ENCODE assay signal across 1 cellular context in the genomic region with DNA sequence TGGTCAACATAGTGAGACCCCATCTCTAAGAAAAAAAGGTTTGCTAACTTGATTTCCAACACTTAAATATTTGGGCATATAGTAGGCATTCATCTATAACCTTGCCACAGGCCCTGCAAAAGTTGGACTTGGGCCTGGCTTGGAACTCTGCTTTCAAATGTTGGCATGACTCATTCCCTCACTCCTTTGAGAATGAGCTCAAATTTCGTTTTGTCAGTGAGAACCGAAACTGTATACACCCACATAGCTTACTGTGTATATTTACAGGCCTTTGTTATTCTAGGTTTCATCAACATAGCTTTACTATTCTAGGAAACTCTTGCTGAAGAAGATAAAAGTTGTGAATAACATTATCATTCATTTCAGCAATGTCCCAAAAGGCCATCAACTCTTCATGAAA.
A peak's percentile ranks its signal among the peaks of the same experiment; 100 is the strongest.
TF ChIP-seq lines count a peak whose summit lies in the region.

No MANE protein-coding gene starts in this region.

TF ChIP-seq in GM12878, 131 proteins besides CTCF, POLR2A, EP300 and RAD21 (continued from another document and continues in another):
- TF ChIP-seq, protein P1, sequence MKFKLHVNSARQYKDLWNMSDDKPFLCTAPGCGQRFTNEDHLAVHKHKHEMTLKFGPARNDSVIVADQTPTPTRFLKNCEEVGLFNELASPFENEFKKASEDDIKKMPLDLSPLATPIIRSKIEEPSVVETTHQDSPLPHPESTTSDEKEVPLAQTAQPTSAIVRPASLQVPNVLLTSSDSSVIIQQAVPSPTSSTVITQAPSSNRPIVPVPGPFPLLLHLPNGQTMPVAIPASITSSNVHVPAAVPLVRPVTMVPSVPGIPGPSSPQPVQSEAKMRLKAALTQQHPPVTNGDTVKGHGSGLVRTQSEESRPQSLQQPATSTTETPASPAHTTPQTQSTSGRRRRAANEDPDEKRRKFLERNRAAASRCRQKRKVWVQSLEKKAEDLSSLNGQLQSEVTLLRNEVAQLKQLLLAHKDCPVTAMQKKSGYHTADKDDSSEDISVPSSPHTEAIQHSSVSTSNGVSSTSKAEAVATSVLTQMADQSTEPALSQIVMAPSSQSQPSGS (IDR thresholded peaks at IDR 0.05; ENCODE audit: low read length): peak; percentile 84
- no peak for TF ChIP-seq NFYA (IDR thresholded peaks at IDR 0.05; ENCODE audit: borderline replicate concordance, low read depth, low read length)
- TF ChIP-seq, protein P2, sequence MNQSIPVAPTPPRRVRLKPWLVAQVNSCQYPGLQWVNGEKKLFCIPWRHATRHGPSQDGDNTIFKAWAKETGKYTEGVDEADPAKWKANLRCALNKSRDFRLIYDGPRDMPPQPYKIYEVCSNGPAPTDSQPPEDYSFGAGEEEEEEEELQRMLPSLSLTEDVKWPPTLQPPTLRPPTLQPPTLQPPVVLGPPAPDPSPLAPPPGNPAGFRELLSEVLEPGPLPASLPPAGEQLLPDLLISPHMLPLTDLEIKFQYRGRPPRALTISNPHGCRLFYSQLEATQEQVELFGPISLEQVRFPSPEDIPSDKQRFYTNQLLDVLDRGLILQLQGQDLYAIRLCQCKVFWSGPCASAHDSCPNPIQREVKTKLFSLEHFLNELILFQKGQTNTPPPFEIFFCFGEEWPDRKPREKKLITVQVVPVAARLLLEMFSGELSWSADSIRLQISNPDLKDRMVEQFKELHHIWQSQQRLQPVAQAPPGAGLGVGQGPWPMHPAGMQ (IDR thresholded peaks at IDR 0.05; ENCODE audit: borderline replicate concordance): no peak
- TF ChIP-seq, protein P3, sequence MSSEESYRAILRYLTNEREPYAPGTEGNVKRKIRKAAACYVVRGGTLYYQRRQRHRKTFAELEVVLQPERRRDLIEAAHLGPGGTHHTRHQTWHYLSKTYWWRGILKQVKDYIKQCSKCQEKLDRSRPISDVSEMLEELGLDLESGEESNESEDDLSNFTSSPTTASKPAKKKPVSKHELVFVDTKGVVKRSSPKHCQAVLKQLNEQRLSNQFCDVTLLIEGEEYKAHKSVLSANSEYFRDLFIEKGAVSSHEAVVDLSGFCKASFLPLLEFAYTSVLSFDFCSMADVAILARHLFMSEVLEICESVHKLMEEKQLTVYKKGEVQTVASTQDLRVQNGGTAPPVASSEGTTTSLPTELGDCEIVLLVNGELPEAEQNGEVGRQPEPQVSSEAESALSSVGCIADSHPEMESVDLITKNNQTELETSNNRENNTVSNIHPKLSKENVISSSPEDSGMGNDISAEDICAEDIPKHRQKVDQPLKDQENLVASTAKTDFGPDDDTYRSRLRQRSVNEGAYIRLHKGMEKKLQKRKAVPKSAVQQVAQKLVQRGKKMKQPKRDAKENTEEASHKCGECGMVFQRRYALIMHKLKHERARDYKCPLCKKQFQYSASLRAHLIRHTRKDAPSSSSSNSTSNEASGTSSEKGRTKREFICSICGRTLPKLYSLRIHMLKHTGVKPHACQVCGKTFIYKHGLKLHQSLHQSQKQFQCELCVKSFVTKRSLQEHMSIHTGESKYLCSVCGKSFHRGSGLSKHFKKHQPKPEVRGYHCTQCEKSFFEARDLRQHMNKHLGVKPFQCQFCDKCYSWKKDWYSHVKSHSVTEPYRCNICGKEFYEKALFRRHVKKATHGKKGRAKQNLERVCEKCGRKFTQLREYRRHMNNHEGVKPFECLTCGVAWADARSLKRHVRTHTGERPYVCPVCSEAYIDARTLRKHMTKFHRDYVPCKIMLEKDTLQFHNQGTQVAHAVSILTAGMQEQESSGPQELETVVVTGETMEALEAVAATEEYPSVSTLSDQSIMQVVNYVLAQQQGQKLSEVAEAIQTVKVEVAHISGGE (CRISPR knock-in tag; IDR thresholded peaks at IDR 0.05): no peak
- TF ChIP-seq, protein P4, sequence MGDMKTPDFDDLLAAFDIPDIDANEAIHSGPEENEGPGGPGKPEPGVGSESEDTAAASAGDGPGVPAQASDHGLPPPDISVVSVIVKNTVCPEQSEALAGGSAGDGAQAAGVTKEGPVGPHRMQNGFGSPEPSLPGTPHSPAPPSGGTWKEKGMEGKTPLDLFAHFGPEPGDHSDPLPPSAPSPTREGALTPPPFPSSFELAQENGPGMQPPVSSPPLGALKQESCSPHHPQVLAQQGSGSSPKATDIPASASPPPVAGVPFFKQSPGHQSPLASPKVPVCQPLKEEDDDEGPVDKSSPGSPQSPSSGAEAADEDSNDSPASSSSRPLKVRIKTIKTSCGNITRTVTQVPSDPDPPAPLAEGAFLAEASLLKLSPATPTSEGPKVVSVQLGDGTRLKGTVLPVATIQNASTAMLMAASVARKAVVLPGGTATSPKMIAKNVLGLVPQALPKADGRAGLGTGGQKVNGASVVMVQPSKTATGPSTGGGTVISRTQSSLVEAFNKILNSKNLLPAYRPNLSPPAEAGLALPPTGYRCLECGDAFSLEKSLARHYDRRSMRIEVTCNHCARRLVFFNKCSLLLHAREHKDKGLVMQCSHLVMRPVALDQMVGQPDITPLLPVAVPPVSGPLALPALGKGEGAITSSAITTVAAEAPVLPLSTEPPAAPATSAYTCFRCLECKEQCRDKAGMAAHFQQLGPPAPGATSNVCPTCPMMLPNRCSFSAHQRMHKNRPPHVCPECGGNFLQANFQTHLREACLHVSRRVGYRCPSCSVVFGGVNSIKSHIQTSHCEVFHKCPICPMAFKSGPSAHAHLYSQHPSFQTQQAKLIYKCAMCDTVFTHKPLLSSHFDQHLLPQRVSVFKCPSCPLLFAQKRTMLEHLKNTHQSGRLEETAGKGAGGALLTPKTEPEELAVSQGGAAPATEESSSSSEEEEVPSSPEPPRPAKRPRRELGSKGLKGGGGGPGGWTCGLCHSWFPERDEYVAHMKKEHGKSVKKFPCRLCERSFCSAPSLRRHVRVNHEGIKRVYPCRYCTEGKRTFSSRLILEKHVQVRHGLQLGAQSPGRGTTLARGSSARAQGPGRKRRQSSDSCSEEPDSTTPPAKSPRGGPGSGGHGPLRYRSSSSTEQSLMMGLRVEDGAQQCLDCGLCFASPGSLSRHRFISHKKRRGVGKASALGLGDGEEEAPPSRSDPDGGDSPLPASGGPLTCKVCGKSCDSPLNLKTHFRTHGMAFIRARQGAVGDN (IDR thresholded peaks at IDR 0.05): no peak; the same call in 1 of the 2 replicates
- TF ChIP-seq RAD51 (IDR thresholded peaks at IDR 0.05): no peak
- TF ChIP-seq TCF12 (IDR thresholded peaks at IDR 0.05; ENCODE audit: low read depth, low read length): 0 out of 2 replicates have a peak, but pooled peaks have one; percentile 16
- peak; percentile 82 to 85 for TF ChIP-seq IKZF2 (IDR thresholded peaks at IDR 0.05)
- TF ChIP-seq SIX5 (IDR thresholded peaks at IDR 0.05; ENCODE audit: low read depth, low read length, severe bottlenecking): no peak
- peak; percentile 77 for TF ChIP-seq JUNB (IDR thresholded peaks at IDR 0.05)
- TF ChIP-seq EZH2 (IDR thresholded peaks at IDR 0.05; ENCODE audit: borderline replicate concordance, control insufficient read depth, low read depth, low read length): no peak
- TF ChIP-seq NR2F1 (conservative IDR thresholded peaks at IDR 0.05): 0 out of 2 replicates have a peak, but pooled peaks have one; percentile 33
- TF ChIP-seq BCL11A (IDR thresholded peaks at IDR 0.05; ENCODE audit: low read depth, low read length): peak; percentile 63; the same call in 1 of the 2 replicates
- TF ChIP-seq MEF2A (IDR thresholded peaks at IDR 0.05; ENCODE audit: insufficient read depth, low read depth, low read length): peak; percentile 93
- 0 out of 2 replicates have a peak, but pooled peaks have one; percentile 58 for TF ChIP-seq WRNIP1 (IDR thresholded peaks at IDR 0.05; ENCODE audit: borderline replicate concordance, low read depth, low read length)
- TF ChIP-seq KLF5 (IDR thresholded peaks at IDR 0.05; ENCODE audit: partially characterized antibody): no peak
- TF ChIP-seq ZNF24 (IDR thresholded peaks at IDR 0.05): peak; percentile 61; the same call in 1 of the 2 replicates
- TF ChIP-seq RUNX3 (IDR thresholded peaks at IDR 0.05; ENCODE audit: low read length): peak; percentile 66
- TF ChIP-seq YBX1 (IDR thresholded peaks at IDR 0.05): no peak
- TF ChIP-seq MXI1 (IDR thresholded peaks at IDR 0.05; ENCODE audit: low read depth, low read length): no peak
- TF ChIP-seq EGR1 (IDR thresholded peaks at IDR 0.05; ENCODE audit: borderline replicate concordance in 1 of 2, low read depth in 2 of 2, low read length in 2 of 2): peak in 1 of 2 experiments; percentile 26; a peak in 1 of 3 replicates
- TF ChIP-seq NBN (IDR thresholded peaks at IDR 0.05): no peak
- TF ChIP-seq STAT3 (IDR thresholded peaks at IDR 0.05; ENCODE audit: low read depth, low read length): no peak
- TF ChIP-seq ZZZ3 (IDR thresholded peaks at IDR 0.05; ENCODE audit: control insufficient read depth, insufficient read length, low read depth): no peak
- TF ChIP-seq SUPT20H (IDR thresholded peaks at IDR 0.05; ENCODE audit: borderline replicate concordance, control insufficient read depth, low read depth, low read length): no peak
- peak; percentile 60; the same call in 1 of the 2 replicates for TF ChIP-seq TBL1XR1 (IDR thresholded peaks at IDR 0.05; ENCODE audit: low read depth, low read length)
- TF ChIP-seq RB1 (IDR thresholded peaks at IDR 0.05; ENCODE audit: borderline replicate concordance): no peak
- TF ChIP-seq, protein P5, sequence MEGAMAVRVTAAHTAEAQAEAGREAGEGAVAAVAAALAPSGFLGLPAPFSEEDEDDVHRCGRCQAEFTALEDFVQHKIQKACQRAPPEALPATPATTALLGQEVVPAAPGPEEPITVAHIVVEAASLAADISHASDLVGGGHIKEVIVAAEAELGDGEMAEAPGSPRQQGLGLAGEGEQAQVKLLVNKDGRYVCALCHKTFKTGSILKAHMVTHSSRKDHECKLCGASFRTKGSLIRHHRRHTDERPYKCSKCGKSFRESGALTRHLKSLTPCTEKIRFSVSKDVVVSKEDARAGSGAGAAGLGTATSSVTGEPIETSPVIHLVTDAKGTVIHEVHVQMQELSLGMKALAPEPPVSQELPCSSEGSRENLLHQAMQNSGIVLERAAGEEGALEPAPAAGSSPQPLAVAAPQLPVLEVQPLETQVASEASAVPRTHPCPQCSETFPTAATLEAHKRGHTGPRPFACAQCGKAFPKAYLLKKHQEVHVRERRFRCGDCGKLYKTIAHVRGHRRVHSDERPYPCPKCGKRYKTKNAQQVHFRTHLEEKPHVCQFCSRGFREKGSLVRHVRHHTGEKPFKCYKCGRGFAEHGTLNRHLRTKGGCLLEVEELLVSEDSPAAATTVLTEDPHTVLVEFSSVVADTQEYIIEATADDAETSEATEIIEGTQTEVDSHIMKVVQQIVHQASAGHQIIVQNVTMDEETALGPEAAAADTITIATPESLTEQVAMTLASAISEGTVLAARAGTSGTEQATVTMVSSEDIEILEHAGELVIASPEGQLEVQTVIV (IDR thresholded peaks at IDR 0.05; ENCODE audit: borderline replicate concordance, partially characterized antibody): no peak
- peak; percentile 71 for TF ChIP-seq IKZF1 (conservative IDR thresholded peaks at IDR 0.05)
- no peak for TF ChIP-seq TCF3 (IDR thresholded peaks at IDR 0.05; ENCODE audit: borderline replicate concordance, insufficient read depth, low read depth, low read length)
- no peak for TF ChIP-seq RBBP5 (conservative IDR thresholded peaks at IDR 0.05)
- TF ChIP-seq, protein P6, sequence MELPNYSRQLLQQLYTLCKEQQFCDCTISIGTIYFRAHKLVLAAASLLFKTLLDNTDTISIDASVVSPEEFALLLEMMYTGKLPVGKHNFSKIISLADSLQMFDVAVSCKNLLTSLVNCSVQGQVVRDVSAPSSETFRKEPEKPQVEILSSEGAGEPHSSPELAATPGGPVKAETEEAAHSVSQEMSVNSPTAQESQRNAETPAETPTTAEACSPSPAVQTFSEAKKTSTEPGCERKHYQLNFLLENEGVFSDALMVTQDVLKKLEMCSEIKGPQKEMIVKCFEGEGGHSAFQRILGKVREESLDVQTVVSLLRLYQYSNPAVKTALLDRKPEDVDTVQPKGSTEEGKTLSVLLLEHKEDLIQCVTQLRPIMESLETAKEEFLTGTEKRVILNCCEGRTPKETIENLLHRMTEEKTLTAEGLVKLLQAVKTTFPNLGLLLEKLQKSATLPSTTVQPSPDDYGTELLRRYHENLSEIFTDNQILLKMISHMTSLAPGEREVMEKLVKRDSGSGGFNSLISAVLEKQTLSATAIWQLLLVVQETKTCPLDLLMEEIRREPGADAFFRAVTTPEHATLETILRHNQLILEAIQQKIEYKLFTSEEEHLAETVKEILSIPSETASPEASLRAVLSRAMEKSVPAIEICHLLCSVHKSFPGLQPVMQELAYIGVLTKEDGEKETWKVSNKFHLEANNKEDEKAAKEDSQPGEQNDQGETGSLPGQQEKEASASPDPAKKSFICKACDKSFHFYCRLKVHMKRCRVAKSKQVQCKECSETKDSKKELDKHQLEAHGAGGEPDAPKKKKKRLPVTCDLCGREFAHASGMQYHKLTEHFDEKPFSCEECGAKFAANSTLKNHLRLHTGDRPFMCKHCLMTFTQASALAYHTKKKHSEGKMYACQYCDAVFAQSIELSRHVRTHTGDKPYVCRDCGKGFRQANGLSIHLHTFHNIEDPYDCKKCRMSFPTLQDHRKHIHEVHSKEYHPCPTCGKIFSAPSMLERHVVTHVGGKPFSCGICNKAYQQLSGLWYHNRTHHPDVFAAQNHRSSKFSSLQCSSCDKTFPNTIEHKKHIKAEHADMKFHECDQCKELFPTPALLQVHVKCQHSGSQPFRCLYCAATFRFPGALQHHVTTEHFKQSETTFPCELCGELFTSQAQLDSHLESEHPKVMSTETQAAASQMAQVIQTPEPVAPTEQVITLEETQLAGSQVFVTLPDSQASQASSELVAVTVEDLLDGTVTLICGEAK (IDR thresholded peaks at IDR 0.05; ENCODE audit: borderline replicate concordance): no peak
- 0 out of 2 replicates have a peak, but pooled peaks have one; percentile 10 for TF ChIP-seq PAX5 (IDR thresholded peaks at IDR 0.05; ENCODE audit: borderline replicate concordance, low read depth, low read length)
- TF ChIP-seq, protein P7, sequence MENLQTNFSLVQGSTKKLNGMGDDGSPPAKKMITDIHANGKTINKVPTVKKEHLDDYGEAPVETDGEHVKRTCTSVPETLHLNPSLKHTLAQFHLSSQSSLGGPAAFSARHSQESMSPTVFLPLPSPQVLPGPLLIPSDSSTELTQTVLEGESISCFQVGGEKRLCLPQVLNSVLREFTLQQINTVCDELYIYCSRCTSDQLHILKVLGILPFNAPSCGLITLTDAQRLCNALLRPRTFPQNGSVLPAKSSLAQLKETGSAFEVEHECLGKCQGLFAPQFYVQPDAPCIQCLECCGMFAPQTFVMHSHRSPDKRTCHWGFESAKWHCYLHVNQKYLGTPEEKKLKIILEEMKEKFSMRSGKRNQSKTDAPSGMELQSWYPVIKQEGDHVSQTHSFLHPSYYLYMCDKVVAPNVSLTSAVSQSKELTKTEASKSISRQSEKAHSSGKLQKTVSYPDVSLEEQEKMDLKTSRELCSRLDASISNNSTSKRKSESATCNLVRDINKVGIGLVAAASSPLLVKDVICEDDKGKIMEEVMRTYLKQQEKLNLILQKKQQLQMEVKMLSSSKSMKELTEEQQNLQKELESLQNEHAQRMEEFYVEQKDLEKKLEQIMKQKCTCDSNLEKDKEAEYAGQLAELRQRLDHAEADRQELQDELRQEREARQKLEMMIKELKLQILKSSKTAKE (IDR thresholded peaks at IDR 0.05; ENCODE audit: low read depth, poor library complexity, severe bottlenecking): no peak
- TF ChIP-seq NR2C1 (IDR thresholded peaks at IDR 0.05): no peak
- peak in 1 of 2 experiments; percentile 53; a peak in 1 of 4 replicates for TF ChIP-seq ETV6 (conservative IDR thresholded peaks at IDR 0.05 in 1 of 2, IDR thresholded peaks at IDR 0.05 in 1 of 2; ENCODE audit: borderline replicate concordance in 1 of 2, low read depth in 1 of 2)
- TF ChIP-seq JUND (IDR thresholded peaks at IDR 0.05; ENCODE audit: low read depth, low read length): 0 out of 2 replicates have a peak, but pooled peaks have one; percentile 37
- TF ChIP-seq, protein P8, sequence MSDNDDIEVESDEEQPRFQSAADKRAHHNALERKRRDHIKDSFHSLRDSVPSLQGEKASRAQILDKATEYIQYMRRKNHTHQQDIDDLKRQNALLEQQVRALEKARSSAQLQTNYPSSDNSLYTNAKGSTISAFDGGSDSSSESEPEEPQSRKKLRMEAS (IDR thresholded peaks at IDR 0.05; ENCODE audit: low read depth, low read length): no peak
